ENCODE assay signal across 37 cellular contexts in genomic region chr15:73065114-73065513, GRCh38.
"Had no signal": no experiment of that assay in that cellular context is flagged by ENCODE, and none has a peak within 500 bp of the region (broad histone marks: within the 10 kb centered on the region; RNA-seq: fewer than 3 reads in every experiment).

No MANE protein-coding gene starts in this region.

- H3K4me3 Mint-ChIP-seq: activated B cell treated with CpG ODN at 0.5 μM for 24 hours; activated CD4-positive, alpha-beta memory T cell treated with anti-CD3 and anti-CD28 coated beads for 36 hours; activated CD4-positive, alpha-beta T cell treated with anti-CD3 and anti-CD28 coated beads, Interleukin-2, amount 10 ng/mL, durations not matched to agents 24 days and 14 days; activated CD8-positive, alpha-beta T cell treated with anti-CD3 and anti-CD28 coated beads for 36 hours; activated naive CD4-positive, alpha-beta T cell treated with anti-CD3 and anti-CD28 coated beads for 36 hours; activated naive CD8-positive, alpha-beta T cell treated with anti-CD3 and anti-CD28 coated beads for 36 hours; activated T-helper 1 cell treated with anti-CD3 and anti-CD28 coated beads, Interleukin-12 subunit alpha, Interleukin-12 subunit beta, Interleukin-2, Interleukin-4 antibody, amounts not matched to agents 30 ng/mL and 10 ng/mL and 1 ng/mL, durations not matched to agents 14 hours and 24 hours and 36 hours; activated T-helper 17 cell treated with anti-CD3 and anti-CD28 coated beads, Interleukin-2, amount 50 U/mL, for 72 hours; T-helper 1 cell treated with Interleukin-12 subunit alpha and Interleukin-12 subunit beta and Interleukin-4 antibody, amounts not matched to agents 30 μg/mL and 1 μg/mL, for 36 hours; T-helper 2 cell treated with Interferon-gamma antibody and Interleukin-4, amounts not matched to agents 5 μg/mL and 100 μg/mL, for 36 hours had no signal

- H3K9me3 ChIP-seq: adrenal gland, breast epithelium had no signal

- H3K27ac ChIP-seq: adrenal gland, body of pancreas, brain microvascular endothelial cell, breast epithelium, VCaP had no signal

- H3K4me1 Mint-ChIP-seq: activated B cell treated with CpG ODN at 0.5 μM for 24 hours; activated CD4-positive, alpha-beta T cell treated with anti-CD3 and anti-CD28 coated beads, Interleukin-2, amount 10 ng/mL, durations not matched to agents 24 days and 14 days; activated naive CD8-positive, alpha-beta T cell treated with anti-CD3 and anti-CD28 coated beads for 36 hours had no signal

- H3K36me3 Mint-ChIP-seq: activated CD4-positive, alpha-beta memory T cell treated with anti-CD3 and anti-CD28 coated beads for 36 hours; activated naive CD4-positive, alpha-beta T cell treated with anti-CD3 and anti-CD28 coated beads, Interleukin-2, amount 50 U/mL, for 72 hours; activated naive CD8-positive, alpha-beta T cell treated with anti-CD3 and anti-CD28 coated beads for 36 hours had no signal

- H3K27me3 Mint-ChIP-seq: activated T-helper 17 cell treated with anti-CD3 and anti-CD28 coated beads, Interleukin-2, amount 50 U/mL, for 72 hours had no signal

- H3K4me1 ChIP-seq: adrenal gland, body of pancreas, breast epithelium had no signal

- FAIRE-seq: astrocyte, TTC549 had no signal

- H3K4me3 ChIP-seq: adrenal gland, body of pancreas, breast epithelium had no signal

- H3K9me3 Mint-ChIP-seq: activated B cell treated with CpG ODN at 0.5 μM for 24 hours; activated CD4-positive, alpha-beta memory T cell treated with anti-CD3 and anti-CD28 coated beads for 36 hours; activated CD4-positive, alpha-beta T cell treated with anti-CD3 and anti-CD28 coated beads, Interleukin-2, amount 10 ng/mL, durations not matched to agents 24 days and 14 days; activated CD8-positive, alpha-beta T cell treated with anti-CD3 and anti-CD28 coated beads for 36 hours; activated naive CD4-positive, alpha-beta T cell treated with anti-CD3 and anti-CD28 coated beads for 36 hours; activated naive CD4-positive, alpha-beta T cell treated with anti-CD3 and anti-CD28 coated beads, Interleukin-2, amount 50 U/mL, for 72 hours; activated naive CD8-positive, alpha-beta T cell treated with anti-CD3 and anti-CD28 coated beads for 36 hours; activated T-helper 1 cell treated with anti-CD3 and anti-CD28 coated beads, Interleukin-12 subunit alpha, Interleukin-12 subunit beta, Interleukin-2, Interleukin-4 antibody, amounts not matched to agents 30 ng/mL and 10 ng/mL and 1 ng/mL, durations not matched to agents 14 hours and 24 hours and 36 hours; activated T-helper 17 cell treated with anti-CD3 and anti-CD28 coated beads, Interleukin-2, amount 50 U/mL, for 72 hours; T-helper 1 cell treated with Interleukin-12 subunit alpha and Interleukin-12 subunit beta and Interleukin-4 antibody, amounts not matched to agents 30 μg/mL and 1 μg/mL, for 36 hours; T-helper 2 cell treated with Interferon-gamma antibody and Interleukin-4, amounts not matched to agents 5 μg/mL and 100 μg/mL, for 36 hours had no signal

- H3K36me3 ChIP-seq: adrenal gland, brain microvascular endothelial cell, breast epithelium had no signal

- ATAC-seq: activated CD8-positive, alpha-beta T cell treated with anti-CD3 and anti-CD28 coated beads for 36 hours; activated naive CD4-positive, alpha-beta T cell treated with anti-CD3 and anti-CD28 coated beads, Interleukin-2, amount 50 U/mL, for 72 hours; activated T-helper 17 cell treated with anti-CD3 and anti-CD28 coated beads, Interleukin-2, amount 50 U/mL, for 72 hours; body of pancreas had no signal

- DNase-seq: activated B cell treated with CpG ODN at 0.5 μM for 24 hours; activated CD4-positive, alpha-beta memory T cell treated with anti-CD3 and anti-CD28 coated beads for 36 hours; activated CD4-positive, alpha-beta T cell treated with anti-CD3 and anti-CD28 coated beads for 4 hours; activated CD4-positive, alpha-beta T cell treated with anti-CD3 and anti-CD28 coated beads, Interleukin-2, amount 10 ng/mL, durations not matched to agents 24 days and 14 days; activated CD4-positive, alpha-beta T cell treated with anti-CD3 and anti-CD28 coated beads, Interleukin-2, amount 50 U/mL, for 1 hour; activated CD4-positive, alpha-beta T cell treated with anti-CD3 and anti-CD28 coated beads, Interleukin-2, amount 50 U/mL, for 4 hours; activated CD4-positive, CD25-positive, alpha-beta regulatory T cell treated with anti-CD3 and anti-CD28 coated beads, Interleukin-2, amount 50 U/mL, for 72 hours; activated CD8-positive, alpha-beta memory T cell treated with anti-CD3 and anti-CD28 coated beads, Interleukin-2, amount 50 U/mL, for 4 hours; activated CD8-positive, alpha-beta T cell treated with anti-CD3 and anti-CD28 coated beads for 36 hours; activated effector memory CD4-positive, alpha-beta T cell treated with anti-CD3 and anti-CD28 coated beads, Interleukin-2, amount 50 U/mL, for 16 hours; activated gamma-delta T cell treated with Interleukin-2 at 50 U/mL for 16 hours; activated naive CD4-positive, alpha-beta T cell; activated naive CD4-positive, alpha-beta T cell treated with anti-CD3 and anti-CD28 coated beads for 36 hours; activated naive CD4-positive, alpha-beta T cell treated with anti-CD3 and anti-CD28 coated beads, Interleukin-2, amount 50 U/mL, for 16 hours; activated naive CD8-positive, alpha-beta T cell treated with anti-CD3 and anti-CD28 coated beads for 36 hours; activated T-cell treated with anti-CD3 and anti-CD28 coated beads for 4 hours; activated T-cell treated with anti-CD3 and anti-CD28 coated beads, Interleukin-2, amount 50 U/mL, for 1 hour; activated T-cell treated with anti-CD3 and anti-CD28 coated beads, Interleukin-2, amount 50 U/mL, for 48 hours; adrenal gland; amniotic stem cell; aorta; body of pancreas; brain microvascular endothelial cell; central memory CD4-positive, alpha-beta T cell; SW 1271; T-helper 1 cell; T-helper 2 cell; T-helper 9 cell had no signal

- H3K27ac Mint-ChIP-seq: activated B cell treated with CpG ODN at 0.5 μM for 24 hours; activated CD4-positive, alpha-beta memory T cell treated with anti-CD3 and anti-CD28 coated beads for 36 hours; activated CD4-positive, alpha-beta T cell treated with anti-CD3 and anti-CD28 coated beads, Interleukin-2, amount 10 ng/mL, durations not matched to agents 24 days and 14 days; activated CD8-positive, alpha-beta T cell treated with anti-CD3 and anti-CD28 coated beads for 36 hours; activated naive CD4-positive, alpha-beta T cell treated with anti-CD3 and anti-CD28 coated beads for 36 hours; activated naive CD4-positive, alpha-beta T cell treated with anti-CD3 and anti-CD28 coated beads, Interleukin-2, amount 50 U/mL, for 72 hours; activated naive CD8-positive, alpha-beta T cell treated with anti-CD3 and anti-CD28 coated beads for 36 hours; activated T-helper 1 cell treated with anti-CD3 and anti-CD28 coated beads, Interleukin-12 subunit alpha, Interleukin-12 subunit beta, Interleukin-2, Interleukin-4 antibody, amounts not matched to agents 30 ng/mL and 10 ng/mL and 1 ng/mL, durations not matched to agents 14 hours and 24 hours and 36 hours; activated T-helper 17 cell treated with anti-CD3 and anti-CD28 coated beads, Interleukin-2, amount 50 U/mL, for 72 hours; T-helper 1 cell treated with Interleukin-12 subunit alpha and Interleukin-12 subunit beta and Interleukin-4 antibody, amounts not matched to agents 30 μg/mL and 1 μg/mL, for 36 hours; T-helper 2 cell treated with Interferon-gamma antibody and Interleukin-4, amounts not matched to agents 5 μg/mL and 100 μg/mL, for 36 hours had no signal
